8 cellular contexts compared by ENCODE assay signal in the genomic region with DNA sequence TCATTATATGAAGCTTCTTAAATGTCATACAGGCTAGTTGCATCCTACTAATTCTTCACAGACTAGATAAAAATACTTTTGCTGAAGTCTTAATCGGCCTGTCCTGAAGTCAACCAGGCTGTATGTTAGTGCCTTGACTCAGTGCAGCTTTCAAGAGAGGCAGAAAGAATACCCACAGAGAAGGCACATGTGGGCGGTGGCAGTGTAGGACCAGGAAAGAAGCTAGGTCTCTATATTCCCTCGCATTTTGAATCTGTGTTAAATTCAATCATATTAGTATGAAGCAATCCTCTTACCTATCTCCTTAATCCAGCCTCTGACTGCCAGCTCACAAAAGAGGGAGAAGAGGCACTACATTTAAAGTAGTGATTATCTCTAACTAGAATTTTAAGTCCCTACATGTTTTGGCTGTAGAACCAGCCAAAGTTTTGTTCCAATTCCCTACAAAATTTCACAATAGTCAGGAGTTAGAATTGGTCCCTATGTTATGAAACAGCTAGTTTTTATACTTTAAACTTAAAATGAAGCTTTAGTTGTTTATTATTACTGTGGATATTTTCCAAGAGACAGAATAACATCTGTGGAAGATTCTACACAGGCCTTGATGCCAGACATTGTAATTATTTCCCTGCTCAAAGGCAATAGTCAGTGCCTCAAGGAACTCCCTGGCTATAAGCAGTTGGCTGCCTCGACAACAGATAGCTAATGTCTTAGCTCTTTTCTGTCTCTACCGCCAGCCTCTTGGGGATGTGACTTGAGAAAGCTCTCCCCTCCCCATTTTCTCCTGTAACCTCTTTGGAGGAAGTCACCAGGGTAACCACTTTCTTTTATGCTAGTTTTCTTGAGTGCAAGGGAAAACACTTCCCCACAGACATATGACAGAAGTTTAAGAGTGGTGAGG. TPM values are rescaled to one million over a fixed set of nuclear protein-coding genes. Genes with fewer than 3 reads are reported as not detected.
A peak's percentile ranks its signal among the peaks of the same experiment; 100 is the strongest.
DNase-seq lines count a peak whose midpoint lies in the region; ATAC-seq, FAIRE-seq and TF ChIP-seq lines count a peak whose summit lies in the region.

No MANE protein-coding gene starts in this region.

- H3K36me3 ChIP-seq in pancreas (no peaks in the 10 kb centered on the region), endodermal cell (ENCODE audit: control insufficient read depth, insufficient read depth, low read length) (no peaks in the 10 kb centered on the region)

- H3K27me3 Mint-ChIP-seq in dendritic cell treated with granulocyte-macrophage colony-stimulating factor and Interleukin-4, amounts not matched to agents 40 ng/mL and 50 ng/mL, for 4 days = no peaks in the 10 kb centered on the region
- H3K27me3 Mint-ChIP-seq in endodermal cell (ENCODE audit: insufficient read depth) = no peaks in the 10 kb centered on the region

- intact Hi-C loops in dendritic cell treated with granulocyte-macrophage colony-stimulating factor and Interleukin-4, amounts not matched to agents 40 ng/mL and 50 ng/mL, for 4 days (cut with micrococcal nuclease) = loop anchor here (5.0 kb wide), 1 partner anchor 36 kb away; no protein-coding TSS in a partner anchor
- intact Hi-C loops in pancreas (cut with DNase I) = no loop called here

- H3K27me3 ChIP-seq in pancreas (no peaks in the 10 kb centered on the region), endodermal cell (ENCODE audit: control insufficient read depth, insufficient read depth, low read length, poor library complexity, severe bottlenecking) (no peaks in the 10 kb centered on the region)

- peak overlapping the region in 3 of 4 donors; percentile 22 to 87 (median 32) for H3K27ac ChIP-seq in pancreas
- H3K27ac ChIP-seq in endodermal cell (ENCODE audit: low read depth, low read length) = no peak overlapping the region

- H3K27ac Mint-ChIP-seq in dendritic cell treated with granulocyte-macrophage colony-stimulating factor and Interleukin-4, amounts not matched to agents 40 ng/mL and 50 ng/mL, for 4 days = peak overlapping the region; percentile 73
- no peak overlapping the region for H3K27ac Mint-ChIP-seq in endodermal cell

- no peaks in the 10 kb centered on the region for H3K9me3 ChIP-seq in pancreas
- no peaks in the 10 kb centered on the region for H3K9me3 ChIP-seq in endodermal cell (ENCODE audit: control insufficient read depth, low read length)

- DNase-seq in CD1c-positive myeloid dendritic cell (ENCODE audit: extremely low spot score) (peak; percentile 73), NCI-H82 (lab: John Stamatoyannopoulos, UW) (peak; percentile 88), pancreas (no peak), middle frontal gyrus (ENCODE audit: extremely low spot score, low spot score) (no peak), endodermal cell (no peak), HT-29 (ENCODE audit: low spot score) (no peak)

- H3K4me1 Mint-ChIP-seq in dendritic cell treated with granulocyte-macrophage colony-stimulating factor and Interleukin-4, amounts not matched to agents 40 ng/mL and 50 ng/mL, for 4 days (ENCODE audit: low read depth) = peaks cover 86% of the 10 kb centered on the region
- H3K4me1 Mint-ChIP-seq in endodermal cell = peaks cover 22% of the 10 kb centered on the region

- H3K4me1 ChIP-seq in pancreas (peaks cover 6 to 40% (median 36%) of the 10 kb centered on the region in 3 donors), endodermal cell (ENCODE audit: control insufficient read depth, insufficient read depth, low read length) (peaks cover 15% of the 10 kb centered on the region)

- no peak overlapping the region for H3K4me3 Mint-ChIP-seq in dendritic cell treated with granulocyte-macrophage colony-stimulating factor and Interleukin-4, amounts not matched to agents 40 ng/mL and 50 ng/mL, for 4 days
- no peak overlapping the region for H3K4me3 Mint-ChIP-seq in endodermal cell

- no peak overlapping the region for H3K9ac ChIP-seq in endodermal cell (ENCODE audit: extremely low read depth, low read length, poor library complexity, severe bottlenecking)

- peaks cover 12% of the 10 kb centered on the region for H3K36me3 Mint-ChIP-seq in dendritic cell treated with granulocyte-macrophage colony-stimulating factor and Interleukin-4, amounts not matched to agents 40 ng/mL and 50 ng/mL, for 4 days (ENCODE audit: low read depth)
- no peaks in the 10 kb centered on the region for H3K36me3 Mint-ChIP-seq in endodermal cell (ENCODE audit: low read depth)

- H3K4me3 ChIP-seq in pancreas (no peak overlapping the region), endodermal cell (ENCODE audit: low read length) (no peak overlapping the region)

- H3K9me3 Mint-ChIP-seq in dendritic cell treated with granulocyte-macrophage colony-stimulating factor and Interleukin-4, amounts not matched to agents 40 ng/mL and 50 ng/mL, for 4 days = no peaks in the 10 kb centered on the region
- no peaks in the 10 kb centered on the region for H3K9me3 Mint-ChIP-seq in endodermal cell

- 83 to 88% methylated on average over 5 of the region's 5 CpGs for WGBS in pancreas, 2 donors
- 91 to 95% methylated on average over 2 to 4 of the region's 5 CpGs for WGBS in endodermal cell (ENCODE audit: insufficient coverage in 1 of 2, insufficient read length in 1 of 2), 2 experiments

- TF ChIP-seq CTCF in pancreas (IDR thresholded peaks at IDR 0.05) = no peak
- no peak for TF ChIP-seq CTCF in endodermal cell (conservative IDR thresholded peaks at IDR 0.05)

- FAIRE-seq in pancreas (lab: Jason Lieb, UNC) = no peak

- ATAC-seq in pancreas = no peak
- ATAC-seq in GM21576 (IDR thresholded peaks at IDR 0.05; ENCODE audit: unreplicated experiment) = no peak

RNA-seq across cellular contexts. Expression of a gene that starts 31.9 kb away (rescaled TPM):
- 10 to 100 TPM; 10.0 to 17.6 (median 11.9) TPM for total RNA-seq in pancreas
- 10 to 100 TPM in 1 of 2 donors, 1 to 10 TPM in 1; 7.1 to 11.1 TPM for polyA plus RNA-seq in pancreas
- 10 to 100 TPM; 17.3 to 21.9 TPM for total RNA-seq in endodermal cell
- polyA plus RNA-seq in endodermal cell (2013, experiment 1 of 2) = 13.9 TPM
- polyA plus RNA-seq in endodermal cell (2013, experiment 2 of 2) = 12.7 TPM
- total RNA-seq in HT-29 (2014; rRNA removed; shearing (Covaris generic)) = 6.5 and 7.3 TPM in 2 replicates

Comparison
In these comparisons a context has a peak if more than half of its experiments do, and no peak if none do; other contexts are left out.
1. DNase-seq: peak in CD1c-positive myeloid dendritic cell (single experiment) and NCI-H82 (single experiment); none in pancreas (0 of 6), middle frontal gyrus (single experiment), endodermal cell (single experiment) and HT-29 (single experiment).